In the genomic region with DNA sequence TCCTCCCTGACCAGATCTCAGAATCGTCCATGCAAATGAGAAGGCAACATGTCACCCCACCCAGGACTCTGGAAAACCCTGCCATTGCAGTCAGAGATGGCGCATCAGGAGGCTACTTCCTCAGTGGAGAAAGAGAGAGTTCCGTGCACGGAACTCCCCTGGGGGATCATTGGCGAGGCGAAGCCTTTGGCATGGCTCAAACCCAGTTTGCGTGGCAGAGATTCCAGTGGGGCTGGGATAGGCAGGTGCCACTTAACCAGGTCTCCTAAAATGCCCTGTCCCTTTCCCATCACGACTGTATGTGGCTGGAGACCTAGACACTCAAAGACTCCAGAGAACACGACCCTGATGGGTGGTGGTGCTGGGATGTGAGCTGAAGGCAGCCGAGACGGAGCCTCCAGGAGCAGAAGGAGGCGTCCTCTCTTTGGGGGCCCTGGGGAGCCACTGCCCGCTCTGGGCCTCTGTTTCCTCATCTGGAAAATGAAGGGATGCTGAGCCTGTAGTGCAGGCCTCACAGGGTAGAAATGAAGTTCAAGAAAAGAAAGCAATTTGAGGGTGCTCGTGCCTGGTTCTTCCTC, we compare ENCODE assay signal across 12 cellular contexts. TPM values are rescaled to one million over a fixed set of nuclear protein-coding genes. Genes with fewer than 3 reads are reported as not detected.
A peak's percentile ranks its signal among the peaks of the same experiment; 100 is the strongest.
DNase-seq lines count a peak whose midpoint lies in the region; ATAC-seq and TF ChIP-seq lines count a peak whose summit lies in the region.
"Had no signal": no experiment of that assay in that cellular context is flagged by ENCODE, and none has a peak within 500 bp of the region (broad histone marks: within the 10 kb centered on the region; RNA-seq: fewer than 3 reads in every experiment).

No MANE protein-coding gene starts in this region.

- H3K9me3 ChIP-seq in CD4-positive, alpha-beta T cell (ENCODE audit: control insufficient read depth, low read length) = no peaks in the 10 kb centered on the region
- no peaks in the 10 kb centered on the region for H3K9me3 ChIP-seq in naive thymus-derived CD4-positive, alpha-beta T cell (ENCODE audit: control insufficient read depth in 2 of 3, low read length in 3 of 3)

- intact Hi-C loops in CD4-positive, alpha-beta T cell (cut with DNase I, micrococcal nuclease) = loop anchor here (1.0 to 10.0 kb wide), 4 partner anchors 21 to 551 kb away; partner anchors contain the start of genes MMP11 (in 1 of the 2), RAB36 (in 1 of the 2), RSPH14 (in 1 of the 2) and SMARCB1 (in 1 of the 2)
- intact Hi-C loops in activated T-helper 2 cell treated with anti-CD3 and anti-CD28 coated beads, Interferon-gamma antibody, Interleukin-2, Interleukin-4, amounts not matched to agents 10 μg/mL and 5 μg/mL and 100 μg/mL, durations not matched to agents 14 hours and 24 hours and 36 hours (cut with micrococcal nuclease) = loop anchor here (1.0 to 2.0 kb wide), 2 partner anchors 9 to 21 kb away; no protein-coding TSS in a partner anchor
- intact Hi-C loops in naive thymus-derived CD4-positive, alpha-beta T cell (cut with micrococcal nuclease) = loop anchor here (1.0 to 5.0 kb wide), 8 partner anchors 9 to 161 kb away; partner anchors contain the start of genes ZNF70 (in 2 of the 2), DERL3 (in 1 of the 2), SLC2A11 (in 1 of the 2) and VPREB3 (in 1 of the 2)

- peaks cover 7 to 45% (median 22%) of the 10 kb centered on the region in 3 experiments for H3K36me3 ChIP-seq in naive thymus-derived CD4-positive, alpha-beta T cell (ENCODE audit: control insufficient read depth in 2 of 3, insufficient read depth in 3 of 3, low read length in 3 of 3)

- POLR2A ChIA-PET in CD4-positive, alpha-beta T cell (lab: Charles Lee) = interaction anchor here (0.8 to 3.7 kb wide), 14 partner anchors 9 to 218 kb away, joined by 3 to 74 read pairs (median 4); partner anchors contain the start of genes MIF, SLC2A11, SMARCB1 and ZNF70
- POLR2A ChIA-PET in naive thymus-derived CD4-positive, alpha-beta T cell (lab: Charles Lee) = interaction anchor here (0.7 to 2.3 kb wide), 17 partner anchors 10 to 458 kb away, joined by 3 to 39 read pairs (median 4); partner anchors contain the start of genes C22orf15, CHCHD10, SLC2A11 and SMARCB1

- H3K9me3 Mint-ChIP-seq in CD4-positive, alpha-beta T cell = peaks cover 3% of the 10 kb centered on the region
- H3K9me3 Mint-ChIP-seq in activated T-helper 2 cell treated with anti-CD3 and anti-CD28 coated beads, Interferon-gamma antibody, Interleukin-2, Interleukin-4, amounts not matched to agents 10 μg/mL and 5 μg/mL and 100 μg/mL, durations not matched to agents 14 hours and 24 hours and 36 hours = no peaks in the 10 kb centered on the region
- H3K9me3 Mint-ChIP-seq in naive thymus-derived CD4-positive, alpha-beta T cell = peaks cover 0 to 15% (median 4%) of the 10 kb centered on the region in 11 donors

- H3K36me3 Mint-ChIP-seq in CD4-positive, alpha-beta T cell (ENCODE audit: low read depth) = peaks cover 69% of the 10 kb centered on the region
- peaks cover 59% of the 10 kb centered on the region for H3K36me3 Mint-ChIP-seq in activated T-helper 2 cell treated with anti-CD3 and anti-CD28 coated beads, Interferon-gamma antibody, Interleukin-2, Interleukin-4, amounts not matched to agents 10 μg/mL and 5 μg/mL and 100 μg/mL, durations not matched to agents 14 hours and 24 hours and 36 hours (ENCODE audit: low read depth)
- peaks cover 21 to 53% (median 37%) of the 10 kb centered on the region in 5 donors for H3K36me3 Mint-ChIP-seq in naive thymus-derived CD4-positive, alpha-beta T cell

- TF ChIP-seq CTCF in CD4-positive, alpha-beta T cell (IDR thresholded peaks at IDR 0.05) = no peak

- no peaks in the 10 kb centered on the region for H3K27me3 Mint-ChIP-seq in CD4-positive, alpha-beta T cell
- H3K27me3 Mint-ChIP-seq in activated T-helper 2 cell treated with anti-CD3 and anti-CD28 coated beads, Interferon-gamma antibody, Interleukin-2, Interleukin-4, amounts not matched to agents 10 μg/mL and 5 μg/mL and 100 μg/mL, durations not matched to agents 14 hours and 24 hours and 36 hours (ENCODE audit: low read depth) = no peaks in the 10 kb centered on the region
- H3K27me3 Mint-ChIP-seq in naive thymus-derived CD4-positive, alpha-beta T cell = no peaks in the 10 kb centered on the region

- CTCF ChIA-PET in CD4-positive, alpha-beta T cell (lab: Charles Lee) = no interaction called here
- CTCF ChIA-PET in naive thymus-derived CD4-positive, alpha-beta T cell (lab: Charles Lee) = interaction anchor here (0.6 to 1.3 kb wide), 3 partner anchors 58 to 153 kb away, joined by 3 to 4 read pairs (median 4); no protein-coding TSS in a partner anchor

- no peak for DNase-seq in CD4-positive, alpha-beta T cell
- DNase-seq in activated T-helper 2 cell treated with anti-CD3 and anti-CD28 coated beads, Interferon-gamma antibody, Interleukin-2, Interleukin-4, amounts not matched to agents 10 μg/mL and 5 μg/mL and 100 μg/mL, durations not matched to agents 14 hours and 24 hours and 36 hours (ENCODE audit: low spot score) = no peak
- DNase-seq in naive thymus-derived CD4-positive, alpha-beta T cell = no peak
- no peak for DNase-seq in dedifferentiated amniotic fluid mesenchymal stem cell (ENCODE audit: extremely low spot score)

- peaks cover 28 to 38% of the 10 kb centered on the region in 2 donors for H3K4me1 ChIP-seq in naive thymus-derived CD4-positive, alpha-beta T cell (ENCODE audit: control insufficient read depth in 2 of 2, insufficient read depth in 2 of 2, low read length in 2 of 2)

- peak overlapping the region; percentile 71 for H3K4me3 ChIP-seq in naive thymus-derived CD4-positive, alpha-beta T cell (ENCODE audit: low read length)

- H3K27ac Mint-ChIP-seq in CD4-positive, alpha-beta T cell = peak overlapping the region; percentile 97
- peak overlapping the region; percentile 99 for H3K27ac Mint-ChIP-seq in activated T-helper 2 cell treated with anti-CD3 and anti-CD28 coated beads, Interferon-gamma antibody, Interleukin-2, Interleukin-4, amounts not matched to agents 10 μg/mL and 5 μg/mL and 100 μg/mL, durations not matched to agents 14 hours and 24 hours and 36 hours
- peak overlapping the region; percentile 99 to 100 (median 100) for H3K27ac Mint-ChIP-seq in naive thymus-derived CD4-positive, alpha-beta T cell

- H3K4me3 Mint-ChIP-seq in CD4-positive, alpha-beta T cell = peak overlapping the region; percentile 89
- H3K4me3 Mint-ChIP-seq in activated T-helper 2 cell treated with anti-CD3 and anti-CD28 coated beads, Interferon-gamma antibody, Interleukin-2, Interleukin-4, amounts not matched to agents 10 μg/mL and 5 μg/mL and 100 μg/mL, durations not matched to agents 14 hours and 24 hours and 36 hours (ENCODE audit: low read depth) = peak overlapping the region; percentile 89
- H3K4me3 Mint-ChIP-seq in naive thymus-derived CD4-positive, alpha-beta T cell = peak overlapping the region; percentile 94 to 100 (median 98)

- H3K27me3 ChIP-seq in CD4-positive, alpha-beta T cell (ENCODE audit: control insufficient read depth, insufficient read depth, low read length) = no peaks in the 10 kb centered on the region
- no peaks in the 10 kb centered on the region for H3K27me3 ChIP-seq in naive thymus-derived CD4-positive, alpha-beta T cell (ENCODE audit: control insufficient read depth in 2 of 2, insufficient read depth in 2 of 2, low read length in 2 of 2)

- peak overlapping the region; percentile 91 for H3K27ac ChIP-seq in CD4-positive, alpha-beta T cell (ENCODE audit: low read depth, low read length)
- H3K27ac ChIP-seq in naive thymus-derived CD4-positive, alpha-beta T cell (ENCODE audit: low read depth, low read length) = peak overlapping the region; percentile 99

- peaks cover 44% of the 10 kb centered on the region for H3K4me1 Mint-ChIP-seq in CD4-positive, alpha-beta T cell (ENCODE audit: low read depth)
- peaks cover 34% of the 10 kb centered on the region for H3K4me1 Mint-ChIP-seq in activated T-helper 2 cell treated with anti-CD3 and anti-CD28 coated beads, Interferon-gamma antibody, Interleukin-2, Interleukin-4, amounts not matched to agents 10 μg/mL and 5 μg/mL and 100 μg/mL, durations not matched to agents 14 hours and 24 hours and 36 hours (ENCODE audit: low read depth)
- peaks cover 36 to 65% (median 51%) of the 10 kb centered on the region in 7 donors for H3K4me1 Mint-ChIP-seq in naive thymus-derived CD4-positive, alpha-beta T cell

- ATAC-seq in CD4-positive, alpha-beta T cell (ENCODE audit: poor library complexity) = no peak
- ATAC-seq in GM21515 (IDR thresholded peaks at IDR 0.05; ENCODE audit: unreplicated experiment) = peak; percentile 6
- ATAC-seq in naive thymus-derived CD4-positive, alpha-beta T cell = no peak
- no peak for ATAC-seq in GM18907 (IDR thresholded peaks at IDR 0.05; ENCODE audit: unreplicated experiment)
- ATAC-seq in HG03460 (IDR thresholded peaks at IDR 0.05; ENCODE audit: unreplicated experiment) = no peak
- ATAC-seq in HG03565 (IDR thresholded peaks at IDR 0.05; ENCODE audit: unreplicated experiment) = no peak
- ATAC-seq: HCT116 had no signal

RNA-seq across cellular contexts. Expression of gene RGL4, which starts 5.0 kb away (rescaled TPM):
- 10 to 100 TPM; 24.6 to 24.8 TPM for total RNA-seq in CD4-positive, alpha-beta T cell
- total RNA-seq in activated T-helper 2 cell treated with anti-CD3 and anti-CD28 coated beads, Interferon-gamma antibody, Interleukin-2, Interleukin-4, amounts not matched to agents 10 μg/mL and 5 μg/mL and 100 μg/mL, durations not matched to agents 14 hours and 24 hours and 36 hours = 4.9 and 5.7 TPM in 2 replicates
- total RNA-seq in naive thymus-derived CD4-positive, alpha-beta T cell = 10 to 100 TPM; 13.8 to 31.9 (median 19.9) TPM
- polyA plus RNA-seq in naive thymus-derived CD4-positive, alpha-beta T cell = 10 to 100 TPM; 86.3 to 95.0 TPM
- total RNA-seq: IMR-90 had no signal
- polyA plus RNA-seq: IMR-90, neural cell had no signal

RNA-seq across cellular contexts. Expression of gene ZNF70, which starts 55.1 kb away (rescaled TPM):
- total RNA-seq in CD4-positive, alpha-beta T cell = 1 to 10 TPM; 1.3 to 1.9 TPM
- total RNA-seq in activated T-helper 2 cell treated with anti-CD3 and anti-CD28 coated beads, Interferon-gamma antibody, Interleukin-2, Interleukin-4, amounts not matched to agents 10 μg/mL and 5 μg/mL and 100 μg/mL, durations not matched to agents 14 hours and 24 hours and 36 hours = 2.7 and 2.9 TPM in 2 replicates
- 1 to 10 TPM; 3.1 to 7.9 (median 4.0) TPM for total RNA-seq in naive thymus-derived CD4-positive, alpha-beta T cell
- under 1 TPM; 0.32 to 0.34 TPM for polyA plus RNA-seq in naive thymus-derived CD4-positive, alpha-beta T cell

RNA-seq across cellular contexts. Expression of gene VPREB3, which starts 58.4 kb away (rescaled TPM):
- total RNA-seq in CD4-positive, alpha-beta T cell = not detected
- total RNA-seq in activated T-helper 2 cell treated with anti-CD3 and anti-CD28 coated beads, Interferon-gamma antibody, Interleukin-2, Interleukin-4, amounts not matched to agents 10 μg/mL and 5 μg/mL and 100 μg/mL, durations not matched to agents 14 hours and 24 hours and 36 hours = 0.55 TPM in 1 of 2 replicates, not detected in the other
- 1 to 10 TPM in 1 of 5 experiments, under 1 TPM in 1, not detected in 3; 0.74 to 3.0 TPM for total RNA-seq in naive thymus-derived CD4-positive, alpha-beta T cell
- 1 to 10 TPM; 1.3 to 1.5 TPM for polyA plus RNA-seq in naive thymus-derived CD4-positive, alpha-beta T cell
- total RNA-seq: IMR-90; T-helper 1 cell treated with Interleukin-12 subunit alpha and Interleukin-12 subunit beta and Interleukin-4 antibody, amounts not matched to agents 30 ng/mL and 1 ng/mL, for 36 hours had no signal
- polyA plus RNA-seq: IMR-90, neural cell had no signal
